ENCODE assay signal across 7 cellular contexts in genomic region chr4:154329268-154329858, GRCh38.
DNase-seq lines count a peak whose midpoint lies in the region; ATAC-seq and TF ChIP-seq lines count a peak whose summit lies in the region.

No MANE protein-coding gene starts in this region.

- no peak overlapping the region for H3K27ac Mint-ChIP-seq in natural killer cell

- no peaks in the 10 kb centered on the region for H3K36me3 Mint-ChIP-seq in natural killer cell

- H3K36me3 ChIP-seq in esophagus squamous epithelium: no peaks in the 10 kb centered on the region

- 68 to 84% methylated on average over 11 of the region's 11 CpGs for WGBS in esophagus squamous epithelium, 2 donors

- intact Hi-C loops in esophagus squamous epithelium (cut with DNase I) (no loop called here), sciatic nerve (cut with DNase I) (no loop called here), natural killer cell (cut with micrococcal nuclease) (no loop called here)

- H3K27ac ChIP-seq in esophagus squamous epithelium: no peak overlapping the region

- H3K4me1 Mint-ChIP-seq in natural killer cell: peaks cover 5 to 11% of the 10 kb centered on the region in 2 donors

- no peak for TF ChIP-seq POLR2A in esophagus squamous epithelium (IDR thresholded peaks at IDR 0.05)

- peaks cover 0 to 39% (median 4%) of the 10 kb centered on the region in 4 donors for H3K27me3 ChIP-seq in esophagus squamous epithelium

- no peak overlapping the region for H3K4me3 Mint-ChIP-seq in natural killer cell

- ATAC-seq in sciatic nerve (peak; percentile 39), natural killer cell (no peak), HG03108 (IDR thresholded peaks at IDR 0.05; ENCODE audit: unreplicated experiment) (no peak)

- H3K27me3 Mint-ChIP-seq in natural killer cell (ENCODE audit: low read depth in 2 of 2): peaks cover 0 to 5% of the 10 kb centered on the region in 2 donors

- peak; percentile 11 for DNase-seq in NCI-H69 (lab: John Stamatoyannopoulos, UW)
- no peak for DNase-seq in esophagus squamous epithelium (lab: John Stamatoyannopoulos, UW)
- DNase-seq in sciatic nerve (ENCODE audit: low spot score): no peak
- no peak for DNase-seq in activated CD8-positive, alpha-beta memory T cell treated with anti-CD3 and anti-CD28 coated beads for 24 hours
- no peak for DNase-seq in natural killer cell

- H3K4me1 ChIP-seq in esophagus squamous epithelium: peaks cover 0 to 10% (median 8%) of the 10 kb centered on the region in 3 donors

- no peak overlapping the region for H3K4me3 ChIP-seq in GM12875 (ENCODE audit: low read depth, low read length)
- H3K4me3 ChIP-seq in esophagus squamous epithelium: no peak overlapping the region

- TF ChIP-seq CTCF in GM12875 (IDR thresholded peaks at IDR 0.05; ENCODE audit: borderline replicate concordance, insufficient read depth, low read depth, low read length) (peak; percentile 13; the same call in 1 of the 2 replicates), esophagus squamous epithelium (IDR thresholded peaks at IDR 0.05) (peak in 5 of 6 experiments; percentile 7 to 37 (median 23)), natural killer cell (IDR thresholded peaks at IDR 0.05) (no peak)

- no peaks in the 10 kb centered on the region for H3K9me3 ChIP-seq in esophagus squamous epithelium

- peaks cover 0 to 5% of the 10 kb centered on the region in 2 donors for H3K9me3 Mint-ChIP-seq in natural killer cell
